1 cellular context compared by ENCODE assay signal in the genomic region with DNA sequence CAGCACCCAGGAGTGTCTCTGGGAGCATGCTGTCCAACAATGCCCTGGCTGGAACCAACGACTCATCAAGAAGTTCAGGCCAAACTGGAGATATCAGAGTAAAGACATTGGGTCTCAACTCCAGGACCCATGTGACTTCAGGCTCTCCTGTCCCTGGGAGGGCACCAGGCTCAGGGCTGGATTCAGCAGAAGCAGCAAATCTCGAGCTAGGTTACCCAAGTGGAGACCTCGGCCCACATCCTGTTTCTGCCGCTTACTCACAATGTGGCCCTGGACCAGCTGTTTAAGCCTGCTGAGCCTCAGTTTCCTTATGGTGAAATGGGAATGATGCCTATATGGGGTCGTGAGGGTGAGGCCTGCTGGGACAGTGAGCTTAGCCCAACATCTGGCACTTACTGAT.
TF ChIP-seq lines count a peak whose summit lies in the region.

No MANE protein-coding gene starts in this region.

TF ChIP-seq in K562, 482 proteins besides CTCF, POLR2A, EP300 and RAD21:
- TF ChIP-seq POLR2AphosphoS5 (IDR thresholded peaks at IDR 0.05; ENCODE audit: control insufficient read depth, insufficient read depth, low read depth, low read length) (peak; percentile 32), HOMEZ (CRISPR knock-in tag; IDR thresholded peaks at IDR 0.05) (no peak), OTX1 (CRISPR knock-in tag; IDR thresholded peaks at IDR 0.05) (no peak), USF1 (CRISPR knock-in tag; IDR thresholded peaks at IDR 0.05) (0 out of 2 replicates have a peak, but pooled peaks have one; percentile 39), TBP (optimal IDR thresholded peaks at IDR 0.05; ENCODE audit: low read depth, low read length) (peak; percentile 33), TCF7 (IDR thresholded peaks at IDR 0.05; ENCODE audit: borderline replicate concordance) (no peak)
- TF ChIP-seq, protein P1, sequence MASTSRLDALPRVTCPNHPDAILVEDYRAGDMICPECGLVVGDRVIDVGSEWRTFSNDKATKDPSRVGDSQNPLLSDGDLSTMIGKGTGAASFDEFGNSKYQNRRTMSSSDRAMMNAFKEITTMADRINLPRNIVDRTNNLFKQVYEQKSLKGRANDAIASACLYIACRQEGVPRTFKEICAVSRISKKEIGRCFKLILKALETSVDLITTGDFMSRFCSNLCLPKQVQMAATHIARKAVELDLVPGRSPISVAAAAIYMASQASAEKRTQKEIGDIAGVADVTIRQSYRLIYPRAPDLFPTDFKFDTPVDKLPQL (IDR thresholded peaks at IDR 0.05; ENCODE audit: extremely low read depth, insufficient read length), result peak; percentile 52
